Comparison of ENCODE assay signal across 8 cellular contexts in genomic region chr5:138467711-138468132, GRCh38. TPM values are rescaled to one million over a fixed set of nuclear protein-coding genes. Genes with fewer than 3 reads are reported as not detected.
DNase-seq lines count a peak whose midpoint lies in the region; ATAC-seq and TF ChIP-seq lines count a peak whose summit lies in the region.

No MANE protein-coding gene starts in this region.

- no peaks in the 10 kb centered on the region for H3K9me3 Mint-ChIP-seq in activated CD4-positive, alpha-beta T cell treated with anti-CD3 and anti-CD28 coated beads, Interleukin-2, amount 10 ng/mL, durations not matched to agents 7 days and 5 days
- no peaks in the 10 kb centered on the region for H3K9me3 Mint-ChIP-seq in activated T-helper 17 cell treated with anti-CD3 and anti-CD28 coated beads, Interleukin-2, amount 50 U/mL, for 72 hours
- no peaks in the 10 kb centered on the region for H3K9me3 Mint-ChIP-seq in stimulated activated effector memory CD8-positive, alpha-beta T cell treated with anti-CD3 and anti-CD28 coated beads, Interleukin-12 subunit alpha, Interleukin-12 subunit beta, amount 100 ng/mL, for 72 hours

- H3K9ac ChIP-seq in iPS-15b (ENCODE audit: low read depth, low read length) = no peak overlapping the region

- H3K27me3 ChIP-seq in iPS-15b (ENCODE audit: control insufficient read depth, insufficient read depth, low read length) (peaks cover 11% of the 10 kb centered on the region), gastroesophageal sphincter (no peaks in the 10 kb centered on the region)

- no peak overlapping the region for H3K27ac ChIP-seq in gastroesophageal sphincter

- no peak for TF ChIP-seq POLR2A in gastroesophageal sphincter (IDR thresholded peaks at IDR 0.05)

- H3K4me3 ChIP-seq in iPS-15b (ENCODE audit: low read depth, low read length) (peak overlapping the region; percentile 12), gastroesophageal sphincter (peak overlapping the region in 1 of 2 donors; percentile 85)

- peaks cover 20% of the 10 kb centered on the region for H3K27me3 Mint-ChIP-seq in activated CD4-positive, alpha-beta T cell treated with anti-CD3 and anti-CD28 coated beads, Interleukin-2, amount 10 ng/mL, durations not matched to agents 7 days and 5 days
- H3K27me3 Mint-ChIP-seq in activated T-helper 17 cell treated with anti-CD3 and anti-CD28 coated beads, Interleukin-2, amount 50 U/mL, for 72 hours = no peaks in the 10 kb centered on the region

- H3K36me3 Mint-ChIP-seq in activated CD4-positive, alpha-beta T cell treated with anti-CD3 and anti-CD28 coated beads, Interleukin-2, amount 10 ng/mL, durations not matched to agents 7 days and 5 days (ENCODE audit: low read depth) = no peaks in the 10 kb centered on the region
- H3K36me3 Mint-ChIP-seq in activated T-helper 17 cell treated with anti-CD3 and anti-CD28 coated beads, Interleukin-2, amount 50 U/mL, for 72 hours (ENCODE audit: low read depth) = peaks cover 42% of the 10 kb centered on the region
- peaks cover 65% of the 10 kb centered on the region for H3K36me3 Mint-ChIP-seq in stimulated activated effector memory CD8-positive, alpha-beta T cell treated with anti-CD3 and anti-CD28 coated beads, Interleukin-12 subunit alpha, Interleukin-12 subunit beta, amount 100 ng/mL, for 72 hours

- H3K36me3 ChIP-seq in iPS-15b (ENCODE audit: control insufficient read depth, insufficient read depth, low read length) (peaks cover 6% of the 10 kb centered on the region), gastroesophageal sphincter (no peaks in the 10 kb centered on the region)

- POLR2A ChIA-PET in activated CD4-positive, alpha-beta T cell treated with anti-CD3 and anti-CD28 coated beads, Interleukin-2, amount 10 ng/mL, durations not matched to agents 7 days and 5 days (lab: Charles Lee) = no interaction called here

- H3K27ac Mint-ChIP-seq in activated CD4-positive, alpha-beta T cell treated with anti-CD3 and anti-CD28 coated beads, Interleukin-2, amount 10 ng/mL, durations not matched to agents 7 days and 5 days = no peak overlapping the region
- H3K27ac Mint-ChIP-seq in activated T-helper 17 cell treated with anti-CD3 and anti-CD28 coated beads, Interleukin-2, amount 50 U/mL, for 72 hours = peak overlapping the region; percentile 72
- H3K27ac Mint-ChIP-seq in stimulated activated effector memory CD8-positive, alpha-beta T cell treated with anti-CD3 and anti-CD28 coated beads, Interleukin-12 subunit alpha, Interleukin-12 subunit beta, amount 100 ng/mL, for 72 hours = peak overlapping the region; percentile 93

- 85 to 92% methylated on average over 8 to 13 of the region's 14 CpGs for WGBS in gastroesophageal sphincter (ENCODE audit: low coverage in 1 of 2), 2 donors

- peaks cover 18% of the 10 kb centered on the region for H3K4me1 Mint-ChIP-seq in activated CD4-positive, alpha-beta T cell treated with anti-CD3 and anti-CD28 coated beads, Interleukin-2, amount 10 ng/mL, durations not matched to agents 7 days and 5 days
- peaks cover 22% of the 10 kb centered on the region for H3K4me1 Mint-ChIP-seq in activated T-helper 17 cell treated with anti-CD3 and anti-CD28 coated beads, Interleukin-2, amount 50 U/mL, for 72 hours
- peaks cover 24% of the 10 kb centered on the region for H3K4me1 Mint-ChIP-seq in stimulated activated effector memory CD8-positive, alpha-beta T cell treated with anti-CD3 and anti-CD28 coated beads, Interleukin-12 subunit alpha, Interleukin-12 subunit beta, amount 100 ng/mL, for 72 hours

- H3K4me1 ChIP-seq in iPS-15b (ENCODE audit: control insufficient read depth, insufficient read depth, low read length) (peaks cover 5% of the 10 kb centered on the region), gastroesophageal sphincter (peaks cover 0 to 42% (median 16%) of the 10 kb centered on the region in 3 donors)

- ATAC-seq in activated T-helper 17 cell treated with anti-CD3 and anti-CD28 coated beads, Interleukin-2, amount 50 U/mL, for 72 hours (replicated peaks) = no peak
- no peak for ATAC-seq in stimulated activated effector memory CD8-positive, alpha-beta T cell treated with anti-CD3 and anti-CD28 coated beads, Interleukin-12 subunit alpha, Interleukin-12 subunit beta, amount 100 ng/mL, for 72 hours
- ATAC-seq in gastroesophageal sphincter (no peak), GM19023 (IDR thresholded peaks at IDR 0.05; ENCODE audit: unreplicated experiment) (no peak)

- peak overlapping the region; percentile 48 for H3K4me3 Mint-ChIP-seq in activated CD4-positive, alpha-beta T cell treated with anti-CD3 and anti-CD28 coated beads, Interleukin-2, amount 10 ng/mL, durations not matched to agents 7 days and 5 days
- peak overlapping the region; percentile 87 for H3K4me3 Mint-ChIP-seq in activated T-helper 17 cell treated with anti-CD3 and anti-CD28 coated beads, Interleukin-2, amount 50 U/mL, for 72 hours
- peak overlapping the region; percentile 84 for H3K4me3 Mint-ChIP-seq in stimulated activated effector memory CD8-positive, alpha-beta T cell treated with anti-CD3 and anti-CD28 coated beads, Interleukin-12 subunit alpha, Interleukin-12 subunit beta, amount 100 ng/mL, for 72 hours

- no peak for DNase-seq in activated CD4-positive, alpha-beta T cell treated with anti-CD3 and anti-CD28 coated beads, Interleukin-2, amount 10 ng/mL, durations not matched to agents 7 days and 5 days
- no peak for DNase-seq in activated CD4-positive, alpha-beta T cell treated with anti-CD3 and anti-CD28 coated beads, Interleukin-2, amount 50 U/mL, for 1 hour
- no peak for DNase-seq in stimulated activated effector memory CD8-positive, alpha-beta T cell treated with anti-CD3 and anti-CD28 coated beads, Interleukin-12 subunit alpha, Interleukin-12 subunit beta, amount 100 ng/mL, for 72 hours (ENCODE audit: low spot score in 2 of 2)
- DNase-seq in NCI-H82 (lab: John Stamatoyannopoulos, UW) = no peak

- H3K9me3 ChIP-seq in iPS-15b (ENCODE audit: control insufficient read depth, insufficient read depth, low read length) (no peaks in the 10 kb centered on the region), gastroesophageal sphincter (no peaks in the 10 kb centered on the region)

- CTCF ChIA-PET in activated CD4-positive, alpha-beta T cell treated with anti-CD3 and anti-CD28 coated beads, Interleukin-2, amount 10 ng/mL, durations not matched to agents 7 days and 5 days (lab: Charles Lee) = interaction anchor here (1.4 kb wide), 2 partner anchors 10 to 18 kb away, joined by 3 to 6 read pairs; no protein-coding TSS in a partner anchor

- TF ChIP-seq CTCF in gastroesophageal sphincter (IDR thresholded peaks at IDR 0.05) = no peak

- TF ChIP-seq EP300 in gastroesophageal sphincter (IDR thresholded peaks at IDR 0.05) = no peak

RNA-seq across cellular contexts. Expression of gene EGR1, which starts 2.4 kb away (rescaled TPM):
- total RNA-seq in activated CD4-positive, alpha-beta T cell treated with anti-CD3 and anti-CD28 coated beads, Interleukin-2, amount 10 ng/mL, durations not matched to agents 7 days and 5 days = 1 to 10 TPM in 1 of 2 experiments, under 1 TPM in 1; 0.97 to 1.1 TPM
- 10 to 100 TPM; 14.0 to 77.6 TPM for total RNA-seq in activated T-helper 17 cell treated with anti-CD3 and anti-CD28 coated beads, Interleukin-2, amount 50 U/mL, for 72 hours
- 10 to 100 TPM; 12.0 to 37.3 (median 15.6) TPM for total RNA-seq in gastroesophageal sphincter

RNA-seq across cellular contexts. Expression of gene REEP2, which starts 28.9 kb away (rescaled TPM):
- under 1 TPM; 0.62 to 0.77 TPM for total RNA-seq in activated CD4-positive, alpha-beta T cell treated with anti-CD3 and anti-CD28 coated beads, Interleukin-2, amount 10 ng/mL, durations not matched to agents 7 days and 5 days
- 1 to 10 TPM; 2.0 TPM for total RNA-seq in activated T-helper 17 cell treated with anti-CD3 and anti-CD28 coated beads, Interleukin-2, amount 50 U/mL, for 72 hours
- 10 to 100 TPM; 16.7 to 45.8 (median 26.3) TPM for total RNA-seq in gastroesophageal sphincter

Comparison
In these comparisons a context has a peak if more than half of its experiments do, and no peak if none do; other contexts are left out.
1. RNA of gene EGR1, which starts 2.4 kb away (total RNA-seq): 14.0 to 77.6 TPM in activated T-helper 17 cell treated with anti-CD3 and anti-CD28 coated beads, Interleukin-2, amount 50 U/mL, for 72 hours and 12.0 to 37.3 TPM in gastroesophageal sphincter; 0.97 to 1.1 TPM in activated CD4-positive, alpha-beta T cell treated with anti-CD3 and anti-CD28 coated beads, Interleukin-2, amount 10 ng/mL, durations not matched to agents 7 days and 5 days; every median in the first group is over 4 times any median in the second.
2. RNA of gene REEP2, which starts 28.9 kb away (total RNA-seq): 16.7 to 45.8 TPM in gastroesophageal sphincter; 2.0 TPM in activated T-helper 17 cell treated with anti-CD3 and anti-CD28 coated beads, Interleukin-2, amount 50 U/mL, for 72 hours and 0.62 to 0.77 TPM in activated CD4-positive, alpha-beta T cell treated with anti-CD3 and anti-CD28 coated beads, Interleukin-2, amount 10 ng/mL, durations not matched to agents 7 days and 5 days; every median in the first group is over 4 times any median in the second.
3. Peak in every context shown above with its lines, with median percentiles within 50 percentile points of each other: H3K4me3 Mint-ChIP-seq.